Comparison of ENCODE assay signal across 10 cellular contexts in genomic region chr15:52093539-52094502, GRCh38. TPM values are rescaled to one million over a fixed set of nuclear protein-coding genes. Genes with fewer than 3 reads are reported as not detected.
DNase-seq lines count a peak whose midpoint lies in the region; ATAC-seq and TF ChIP-seq lines count a peak whose summit lies in the region.
"Had no signal": no experiment of that assay in that cellular context is flagged by ENCODE, and none has a peak within 500 bp of the region (broad histone marks: within the 10 kb centered on the region; RNA-seq: fewer than 3 reads in every experiment).

No MANE protein-coding gene starts in this region.

- in situ Hi-C loops in GM23248 (cut with MboI): no loop called here

- no peaks in the 10 kb centered on the region for H3K4me1 Mint-ChIP-seq in activated CD8-positive, alpha-beta T cell treated with anti-CD3 and anti-CD28 coated beads for 36 hours (ENCODE audit: low read depth)

- H3K4me3 ChIP-seq in GM23248: peak overlapping the region; percentile 27

- H4K20me1 ChIP-seq in GM23248 (ENCODE audit: insufficient read depth): no peaks in the 10 kb centered on the region

- H3K36me3 Mint-ChIP-seq in activated CD8-positive, alpha-beta T cell treated with anti-CD3 and anti-CD28 coated beads for 36 hours (ENCODE audit: low read depth): peaks cover 4% of the 10 kb centered on the region

- H3K9me3 ChIP-seq in GM23248 (ENCODE audit: low read depth): no peaks in the 10 kb centered on the region

- peaks cover 39% of the 10 kb centered on the region for H3F3A ChIP-seq in GM23248 (ENCODE audit: insufficient read depth)

- peak overlapping the region; percentile 75 for H3K9ac ChIP-seq in GM23248

- POLR2A ChIA-PET in RWPE1 (lab: Yijun Ruan, JAX; ENCODE audit: low non-redundant PET): no interaction called here
- POLR2A ChIA-PET in activated CD8-positive, alpha-beta T cell treated with anti-CD3 and anti-CD28 coated beads for 36 hours (lab: Charles Lee): no interaction called here

- TF ChIP-seq CTCF in RWPE1 (conservative IDR thresholded peaks at IDR 0.05; ENCODE audit: low read depth): no peak
- no peak for TF ChIP-seq CTCF in activated CD8-positive, alpha-beta T cell treated with anti-CD3 and anti-CD28 coated beads for 36 hours (IDR thresholded peaks at IDR 0.05)

- no peaks in the 10 kb centered on the region for H3K79me2 ChIP-seq in GM23248 (ENCODE audit: insufficient read depth)

- no peaks in the 10 kb centered on the region for H3K9me2 ChIP-seq in GM23248 (ENCODE audit: insufficient read depth)

- no peaks in the 10 kb centered on the region; the same call in 1 of the 2 replicates for H3K36me3 ChIP-seq in GM23248 (ENCODE audit: low read depth)

- peaks cover 8% of the 10 kb centered on the region for H3K9me3 Mint-ChIP-seq in activated CD8-positive, alpha-beta T cell treated with anti-CD3 and anti-CD28 coated beads for 36 hours

- 3 to 4% methylated on average over 12 of the region's 12 CpGs for WGBS in GM23248 (ENCODE audit: low coverage in 1 of 2, low lambda C conversion rate in 2 of 2, missing lambda C conversion rate in 2 of 2), 2 experiments

- peaks cover 4% of the 10 kb centered on the region for H3K27me3 Mint-ChIP-seq in activated CD8-positive, alpha-beta T cell treated with anti-CD3 and anti-CD28 coated beads for 36 hours

- CTCF ChIA-PET in RWPE1 (lab: Yijun Ruan, JAX): interaction anchor here (0.6 kb wide), 1 partner anchor 21 kb away, joined by 3 read pairs; no protein-coding TSS in a partner anchor
- CTCF ChIA-PET in activated CD8-positive, alpha-beta T cell treated with anti-CD3 and anti-CD28 coated beads for 36 hours (lab: Charles Lee): no interaction called here

- intact Hi-C loops in sciatic nerve (cut with DNase I): no loop called here
- intact Hi-C loops in activated CD8-positive, alpha-beta T cell treated with anti-CD3 and anti-CD28 coated beads for 36 hours (cut with micrococcal nuclease): no loop called here

- DNase-seq in GM23248: peak; percentile 97
- DNase-seq in RWPE1 (ENCODE audit: low spot score): peak; percentile 93
- peak; percentile 95 for DNase-seq in fibroblast of peridontal ligament (ENCODE audit: extremely low read depth)
- no peak for DNase-seq in sciatic nerve (ENCODE audit: low spot score)
- DNase-seq in HK-2 (ENCODE audit: unreplicated experiment): no peak
- DNase-seq in T-helper 9 cell: no peak
- no peak for DNase-seq in SHP77 (lab: John Stamatoyannopoulos, UW)
- DNase-seq in activated CD8-positive, alpha-beta T cell treated with anti-CD3 and anti-CD28 coated beads for 36 hours: no peak
- DNase-seq: activated T-cell treated with anti-CD3 and anti-CD28 coated beads, Interleukin-2, amount 50 U/mL, for 4 hours; NCI-H510A had no signal

- no peaks in the 10 kb centered on the region for H3K27me3 ChIP-seq in GM23248 (replicated peaks; ENCODE audit: insufficient read depth)

- H2AFZ ChIP-seq in GM23248: peak overlapping the region; percentile 33

- peak overlapping the region; percentile 66 for H3K4me2 ChIP-seq in GM23248 (ENCODE audit: unreplicated experiment)

- no peak overlapping the region for H3K27ac Mint-ChIP-seq in activated CD8-positive, alpha-beta T cell treated with anti-CD3 and anti-CD28 coated beads for 36 hours

- ATAC-seq in sciatic nerve: peak; percentile 68
- no peak for ATAC-seq in activated CD8-positive, alpha-beta T cell treated with anti-CD3 and anti-CD28 coated beads for 36 hours
- ATAC-seq: activated T-cell treated with anti-CD3 and anti-CD28 coated beads, Interleukin-2, amount 50 U/mL, for 4 hours had no signal

- no peak overlapping the region for H3K4me3 Mint-ChIP-seq in activated CD8-positive, alpha-beta T cell treated with anti-CD3 and anti-CD28 coated beads for 36 hours
- H3K4me3 Mint-ChIP-seq: activated T-cell treated with anti-CD3 and anti-CD28 coated beads, Interleukin-2, amount 50 U/mL, for 4 hours had no signal

- H3K27ac ChIP-seq in GM23248 (peak overlapping the region; percentile 96), RWPE1 (peak overlapping the region; percentile 99)

- H3K4me1 ChIP-seq in GM23248 (ENCODE audit: insufficient read depth): peaks cover 33% of the 10 kb centered on the region

RNA-seq across cellular contexts. Expression of gene BCL2L10, which starts 18.8 kb away (rescaled TPM):
- not detected in 2 replicates for total RNA-seq in GM23248 (2014; rRNA removed; shearing (Covaris generic))
- polyA plus RNA-seq in GM23248 (2016; fragmentation: Nextera tagmentation; extraction: Ambion mirVana): not detected in 2 replicates
- total RNA-seq in sciatic nerve: not detected
- total RNA-seq in activated CD8-positive, alpha-beta T cell treated with anti-CD3 and anti-CD28 coated beads for 36 hours: not detected

Comparison
In these comparisons a context has a peak if more than half of its experiments do, and no peak if none do; other contexts are left out.
1. DNase-seq: peak in GM23248 (single experiment), RWPE1 (single experiment) and fibroblast of peridontal ligament (single experiment); none in sciatic nerve (single experiment), HK-2 (single experiment), T-helper 9 cell (single experiment), SHP77 (0 of 2) and activated CD8-positive, alpha-beta T cell treated with anti-CD3 and anti-CD28 coated beads for 36 hours (single experiment).